ENCODE assay signal across 11 cellular contexts in genomic region chr1:101379939-101380338, GRCh38.
DNase-seq lines count a peak whose midpoint lies in the region; ATAC-seq and TF ChIP-seq lines count a peak whose summit lies in the region.
"Had no signal": no experiment of that assay in that cellular context is flagged by ENCODE, and none has a peak within 500 bp of the region (broad histone marks: within the 10 kb centered on the region; RNA-seq: fewer than 3 reads in every experiment).

No MANE protein-coding gene starts in this region.

- 23% methylated on average over 2 of the region's 2 CpGs for WGBS in right lobe of liver (ENCODE audit: insufficient coverage, low coverage, low lambda C conversion rate, missing lambda C conversion rate)

- no peaks in the 10 kb centered on the region for H3K36me3 Mint-ChIP-seq in activated CD8-positive, alpha-beta T cell treated with anti-CD3 and anti-CD28 coated beads, Interleukin-2, amount 10 ng/mL, durations not matched to agents 7 days and 5 days (ENCODE audit: low read depth)

- H3K27me3 ChIP-seq in right lobe of liver = no peaks in the 10 kb centered on the region

- H3K9me3 ChIP-seq in right lobe of liver = no peaks in the 10 kb centered on the region

- TF ChIP-seq POLR2A in right lobe of liver (IDR thresholded peaks at IDR 0.05) = no peak

- intact Hi-C loops in right lobe of liver (cut with DNase I) = no loop called here

- no peak for TF ChIP-seq CTCF in GM20000 (IDR thresholded peaks at IDR 0.05; ENCODE audit: extremely low read depth, missing control alignments)
- no peak for TF ChIP-seq CTCF in right lobe of liver (IDR thresholded peaks at IDR 0.05)

- H3K4me1 Mint-ChIP-seq in activated CD8-positive, alpha-beta T cell treated with anti-CD3 and anti-CD28 coated beads, Interleukin-2, amount 10 ng/mL, durations not matched to agents 7 days and 5 days (ENCODE audit: low read depth) = peaks cover 17% of the 10 kb centered on the region

- no peaks in the 10 kb centered on the region for H3K36me3 ChIP-seq in right lobe of liver

- POLR2A ChIA-PET in activated CD8-positive, alpha-beta T cell treated with anti-CD3 and anti-CD28 coated beads, Interleukin-2, amount 10 ng/mL, durations not matched to agents 7 days and 5 days (lab: Charles Lee) = no interaction called here

- H3K9me3 Mint-ChIP-seq in activated CD8-positive, alpha-beta T cell treated with anti-CD3 and anti-CD28 coated beads, Interleukin-2, amount 10 ng/mL, durations not matched to agents 7 days and 5 days (ENCODE audit: insufficient read depth) = no peaks in the 10 kb centered on the region

- H3K27ac Mint-ChIP-seq in activated CD8-positive, alpha-beta T cell treated with anti-CD3 and anti-CD28 coated beads, Interleukin-2, amount 10 ng/mL, durations not matched to agents 7 days and 5 days = peak overlapping the region; percentile 17

- CTCF ChIA-PET in activated CD8-positive, alpha-beta T cell treated with anti-CD3 and anti-CD28 coated beads, Interleukin-2, amount 10 ng/mL, durations not matched to agents 7 days and 5 days (lab: Charles Lee) = interaction anchor here (0.9 to 1.2 kb wide), 2 partner anchors 22 to 46 kb away, joined by 3 read pairs; no protein-coding TSS in a partner anchor

- H3K4me3 ChIP-seq in right lobe of liver = no peak overlapping the region

- H3K27ac ChIP-seq in right lobe of liver = no peak overlapping the region

- H3K27me3 Mint-ChIP-seq in activated CD8-positive, alpha-beta T cell treated with anti-CD3 and anti-CD28 coated beads, Interleukin-2, amount 10 ng/mL, durations not matched to agents 7 days and 5 days (ENCODE audit: low read depth) = no peaks in the 10 kb centered on the region

- H3K4me3 Mint-ChIP-seq in activated CD8-positive, alpha-beta T cell treated with anti-CD3 and anti-CD28 coated beads, Interleukin-2, amount 10 ng/mL, durations not matched to agents 7 days and 5 days = no peak overlapping the region

- H3K4me1 ChIP-seq in right lobe of liver = no peaks in the 10 kb centered on the region

- peak; percentile 34 for DNase-seq in GM20000 (ENCODE audit: low spot score)
- no peak for DNase-seq in activated CD8-positive, alpha-beta T cell treated with anti-CD3 and anti-CD28 coated beads, Interleukin-2, amount 10 ng/mL, durations not matched to agents 7 days and 5 days
- no peak for DNase-seq in NCI-H524 treated with DMSO at 0.1 percent for 48 hours (lab: John Stamatoyannopoulos, UW)
- DNase-seq in NCI-H1436 (lab: John Stamatoyannopoulos, UW) = no peak
- DNase-seq in right lobe of liver = no peak
- no peak for DNase-seq in SHP77 (lab: John Stamatoyannopoulos, UW)
- DNase-seq: DMS153, NCI-H510A treated with DMSO at 0.1 percent for 48 hours, T1000 had no signal

- ATAC-seq in GM18511 (IDR thresholded peaks at IDR 0.05; ENCODE audit: unreplicated experiment) = peak; percentile 95
- ATAC-seq in HG03060 (IDR thresholded peaks at IDR 0.05; ENCODE audit: low read depth, unreplicated experiment) = peak; percentile 88
- peak; percentile 36 for ATAC-seq in activated CD8-positive, alpha-beta T cell treated with anti-CD3 and anti-CD28 coated beads, Interleukin-2, amount 10 ng/mL, durations not matched to agents 7 days and 5 days
- no peak for ATAC-seq in right lobe of liver

Comparison
In these comparisons a context has a peak if more than half of its experiments do, and no peak if none do; other contexts are left out.
1. ATAC-seq: peak in GM18511 (single experiment), HG03060 (single experiment) and activated CD8-positive, alpha-beta T cell treated with anti-CD3 and anti-CD28 coated beads, Interleukin-2, amount 10 ng/mL, durations not matched to agents 7 days and 5 days (single experiment); none in right lobe of liver (0 of 4).